ENCODE assay signal across 26 cellular contexts in the genomic region with DNA sequence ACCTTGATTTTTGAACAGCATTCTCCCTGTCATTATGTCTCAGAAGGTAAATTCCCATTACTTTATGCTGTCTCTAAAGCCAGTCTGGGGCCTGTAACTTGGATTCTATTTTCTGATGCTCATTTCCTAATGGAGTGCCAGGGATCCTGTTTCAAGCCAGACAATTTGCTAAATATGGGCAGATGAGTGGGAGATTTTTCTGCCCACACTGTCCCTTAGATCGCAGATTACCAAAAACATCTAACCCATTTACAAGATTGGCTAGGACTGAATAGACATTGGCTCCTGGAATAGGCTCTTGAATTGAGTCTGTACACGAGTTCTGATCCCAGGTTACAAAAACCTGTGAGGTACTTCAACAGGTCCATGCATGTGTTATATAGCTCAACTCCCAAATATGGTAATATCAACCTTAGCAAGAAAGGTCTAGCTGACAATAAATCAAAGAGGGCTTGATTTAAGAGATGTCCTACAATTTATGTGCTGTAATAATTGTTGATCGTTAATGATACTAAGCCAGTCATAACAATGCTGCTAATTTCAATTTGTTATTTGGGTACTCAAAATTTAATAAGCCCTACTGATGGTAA. TPM values are rescaled to one million over a fixed set of nuclear protein-coding genes. Genes with fewer than 3 reads are reported as not detected.
"Had no signal": no experiment of that assay in that cellular context is flagged by ENCODE, and none has a peak within 500 bp of the region (broad histone marks: within the 10 kb centered on the region; RNA-seq: fewer than 3 reads in every experiment).

No MANE protein-coding gene starts in this region.

- H3K9me3 Mint-ChIP-seq: activated CD4-positive, alpha-beta memory T cell treated with anti-CD3 and anti-CD28 coated beads, Interleukin-2, amount 10 ng/mL, durations not matched to agents 7 days and 5 days; activated naive CD8-positive, alpha-beta T cell treated with anti-CD3 and anti-CD28 coated beads, Interleukin-2, amount 50 U/mL, for 24 hours; activated T-helper 17 cell treated with anti-CD3 and anti-CD28 coated beads, Interleukin-2, amount 50 U/mL, for 72 hours; immature natural killer cell; stimulated activated naive B cell treated with anti-CD40 and anti-IgM and Interleukin-4, amounts not matched to agents 10 μg/mL and 1 μg/mL and 100 μg/mL, for 72 hours had no signal

- H3K36me3 ChIP-seq: esophagus muscularis mucosa, gastroesophageal sphincter, heart right ventricle, left ventricle myocardium inferior, neutrophil, sigmoid colon, spleen, thyroid gland had no signal

- ATAC-seq: activated CD8-positive, alpha-beta memory T cell treated with anti-CD3 and anti-CD28 coated beads, Interleukin-2, amount 10 ng/mL, durations not matched to agents 7 days and 5 days; activated naive CD8-positive, alpha-beta T cell treated with anti-CD3 and anti-CD28 coated beads, Interleukin-2, amount 50 U/mL, for 24 hours; activated T-helper 17 cell treated with anti-CD3 and anti-CD28 coated beads, Interleukin-2, amount 50 U/mL, for 72 hours; gastroesophageal sphincter; heart right ventricle; mucosa of descending colon; stimulated activated naive B cell treated with anti-CD40 and anti-IgM and Interleukin-4, amounts not matched to agents 10 μg/mL and 1 μg/mL and 100 μg/mL, for 72 hours had no signal

- DNase-seq: activated CD4-positive, alpha-beta memory T cell treated with anti-CD3 and anti-CD28 coated beads, Interleukin-2, amount 10 ng/mL, durations not matched to agents 7 days and 5 days; activated CD4-positive, alpha-beta T cell treated with anti-CD3 and anti-CD28 coated beads for 48 hours; activated CD4-positive, CD25-positive, alpha-beta regulatory T cell; activated CD8-positive, alpha-beta memory T cell treated with anti-CD3 and anti-CD28 coated beads, Interleukin-2, amount 10 ng/mL, durations not matched to agents 7 days and 5 days; activated naive CD4-positive, alpha-beta T cell; activated naive CD8-positive, alpha-beta T cell treated with anti-CD3 and anti-CD28 coated beads, Interleukin-2, amount 50 U/mL, for 24 hours; activated T-cell treated with anti-CD3 and anti-CD28 coated beads, Interleukin-2, amount 50 U/mL, for 1 hour; aorta; effector CD4-positive, alpha-beta T cell; heart right ventricle; immature natural killer cell; kidney glomerular epithelial cell; left ventricle myocardium inferior; mammary epithelial cell; mucosa of descending colon; naive B cell; sigmoid colon; spleen; stimulated activated CD4-positive, alpha-beta T cell treated with anti-CD3 and anti-CD28 coated beads, Interleukin-4, amount 100 ng/mL, for 4 hours; stimulated activated naive B cell treated with anti-CD40 and anti-IgM and Interleukin-4, amounts not matched to agents 10 μg/mL and 1 μg/mL and 100 μg/mL, for 72 hours; T1000; thyroid gland had no signal

- H3K4me3 Mint-ChIP-seq: activated CD4-positive, alpha-beta memory T cell treated with anti-CD3 and anti-CD28 coated beads, Interleukin-2, amount 10 ng/mL, durations not matched to agents 7 days and 5 days; activated CD8-positive, alpha-beta memory T cell treated with anti-CD3 and anti-CD28 coated beads, Interleukin-2, amount 10 ng/mL, durations not matched to agents 7 days and 5 days; activated naive CD8-positive, alpha-beta T cell treated with anti-CD3 and anti-CD28 coated beads, Interleukin-2, amount 50 U/mL, for 24 hours; activated T-helper 17 cell treated with anti-CD3 and anti-CD28 coated beads, Interleukin-2, amount 50 U/mL, for 72 hours; immature natural killer cell; naive B cell; stimulated activated naive B cell treated with anti-CD40 and anti-IgM and Interleukin-4, amounts not matched to agents 10 μg/mL and 1 μg/mL and 100 μg/mL, for 72 hours had no signal

- H3K27ac Mint-ChIP-seq: activated CD4-positive, alpha-beta memory T cell treated with anti-CD3 and anti-CD28 coated beads, Interleukin-2, amount 10 ng/mL, durations not matched to agents 7 days and 5 days; activated CD8-positive, alpha-beta memory T cell treated with anti-CD3 and anti-CD28 coated beads, Interleukin-2, amount 10 ng/mL, durations not matched to agents 7 days and 5 days; activated naive CD8-positive, alpha-beta T cell treated with anti-CD3 and anti-CD28 coated beads, Interleukin-2, amount 50 U/mL, for 24 hours; activated T-helper 17 cell treated with anti-CD3 and anti-CD28 coated beads, Interleukin-2, amount 50 U/mL, for 72 hours; immature natural killer cell; naive B cell; stimulated activated naive B cell treated with anti-CD40 and anti-IgM and Interleukin-4, amounts not matched to agents 10 μg/mL and 1 μg/mL and 100 μg/mL, for 72 hours had no signal

- H3K27ac ChIP-seq: esophagus muscularis mucosa, gastroesophageal sphincter, heart right ventricle, left ventricle myocardium inferior, neutrophil, sigmoid colon, spleen, thyroid gland had no signal

- H3K4me3 ChIP-seq: esophagus muscularis mucosa, gastroesophageal sphincter, heart right ventricle, left ventricle myocardium inferior, mucosa of descending colon, sigmoid colon, spleen, thyroid gland had no signal

- H3K4me1 ChIP-seq: heart right ventricle, left ventricle myocardium inferior, spleen, thyroid gland had no signal

- H3K36me3 Mint-ChIP-seq: activated CD8-positive, alpha-beta memory T cell treated with anti-CD3 and anti-CD28 coated beads, Interleukin-2, amount 10 ng/mL, durations not matched to agents 7 days and 5 days; immature natural killer cell; naive B cell; stimulated activated naive B cell treated with anti-CD40 and anti-IgM and Interleukin-4, amounts not matched to agents 10 μg/mL and 1 μg/mL and 100 μg/mL, for 72 hours had no signal

- H3K4me1 Mint-ChIP-seq: activated CD8-positive, alpha-beta memory T cell treated with anti-CD3 and anti-CD28 coated beads, Interleukin-2, amount 10 ng/mL, durations not matched to agents 7 days and 5 days; activated naive CD8-positive, alpha-beta T cell treated with anti-CD3 and anti-CD28 coated beads, Interleukin-2, amount 50 U/mL, for 24 hours; activated T-helper 17 cell treated with anti-CD3 and anti-CD28 coated beads, Interleukin-2, amount 50 U/mL, for 72 hours; immature natural killer cell; stimulated activated naive B cell treated with anti-CD40 and anti-IgM and Interleukin-4, amounts not matched to agents 10 μg/mL and 1 μg/mL and 100 μg/mL, for 72 hours had no signal

RNA-seq across cellular contexts. Expression of a gene that starts 5.7 kb away (rescaled TPM):
- total RNA-seq: activated CD8-positive, alpha-beta memory T cell treated with anti-CD3 and anti-CD28 coated beads, Interleukin-2, amount 10 ng/mL, durations not matched to agents 7 days and 5 days had no signal
- polyA plus RNA-seq: immature natural killer cell had no signal
